In the genomic region with DNA sequence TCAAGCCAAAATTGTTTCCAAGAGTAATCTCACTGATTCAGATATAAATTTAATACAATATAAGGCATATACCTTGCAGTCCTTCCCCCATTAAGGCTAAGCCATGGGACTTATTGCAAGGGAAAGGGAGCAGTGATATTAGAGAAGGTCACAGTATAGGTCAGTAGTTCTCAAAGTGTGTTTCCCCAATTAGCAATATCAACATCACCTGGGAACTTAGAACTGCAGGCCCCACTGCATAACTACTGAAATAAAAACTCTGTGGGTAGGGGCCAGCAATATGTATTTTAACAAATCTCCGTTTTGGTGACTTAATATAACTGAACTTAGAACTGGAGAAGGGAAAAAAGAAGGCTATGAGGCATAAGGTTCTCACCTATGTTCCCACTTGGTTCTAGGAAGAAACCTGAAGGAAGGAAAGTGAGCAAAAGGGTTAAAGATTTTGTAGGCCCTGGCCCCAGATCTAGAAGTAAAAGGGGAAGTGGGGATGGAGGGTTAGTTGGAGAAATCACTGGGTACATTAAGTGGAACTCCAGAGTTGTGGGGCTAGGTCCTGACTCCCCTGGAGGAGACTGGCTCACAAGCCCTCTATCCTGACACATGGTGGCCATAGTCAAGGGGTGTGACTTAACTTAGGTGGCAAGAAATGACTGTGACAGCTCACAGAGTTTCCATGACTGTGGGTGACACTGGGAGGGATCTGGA, we compare ENCODE assay signal across 18 cellular contexts. TPM values are rescaled to one million over a fixed set of nuclear protein-coding genes. Genes with fewer than 3 reads are reported as not detected.
DNase-seq lines count a peak whose midpoint lies in the region; ATAC-seq and FAIRE-seq lines count a peak whose summit lies in the region.
"Had no signal": no experiment of that assay in that cellular context is flagged by ENCODE, and none has a peak within 500 bp of the region (broad histone marks: within the 10 kb centered on the region; RNA-seq: fewer than 3 reads in every experiment).

No MANE protein-coding gene starts in this region.

- peaks cover 16% of the 10 kb centered on the region for H3K4me1 Mint-ChIP-seq in activated T-cell treated with anti-CD3 and anti-CD28 coated beads, Interleukin-2, amount 50 U/mL, for 24 hours (ENCODE audit: low read depth)
- H3K4me1 Mint-ChIP-seq in T-helper 17 cell = peaks cover 2% of the 10 kb centered on the region

- ATAC-seq in T-helper 17 cell = no peak
- ATAC-seq in GM19467 (IDR thresholded peaks at IDR 0.05; ENCODE audit: unreplicated experiment) = no peak
- ATAC-seq: gastroesophageal sphincter had no signal

- no peaks in the 10 kb centered on the region for H3K9me3 Mint-ChIP-seq in activated T-cell treated with anti-CD3 and anti-CD28 coated beads, Interleukin-2, amount 50 U/mL, for 24 hours
- H3K9me3 Mint-ChIP-seq: activated CD4-positive, alpha-beta memory T cell treated with anti-CD3 and anti-CD28 coated beads for 36 hours had no signal

- H3K27ac Mint-ChIP-seq in activated T-cell treated with anti-CD3 and anti-CD28 coated beads, Interleukin-2, amount 50 U/mL, for 24 hours = peak overlapping the region; percentile 6
- peak overlapping the region; percentile 19 for H3K27ac Mint-ChIP-seq in T-helper 17 cell
- H3K27ac Mint-ChIP-seq: activated CD4-positive, alpha-beta memory T cell treated with anti-CD3 and anti-CD28 coated beads for 36 hours had no signal

- peaks cover 20% of the 10 kb centered on the region for H3K36me3 Mint-ChIP-seq in activated T-cell treated with anti-CD3 and anti-CD28 coated beads, Interleukin-2, amount 50 U/mL, for 24 hours (ENCODE audit: low read depth)
- no peaks in the 10 kb centered on the region for H3K36me3 Mint-ChIP-seq in T-helper 17 cell (ENCODE audit: low read depth)

- no peaks in the 10 kb centered on the region for H3K9me3 ChIP-seq in T-helper 17 cell (ENCODE audit: control insufficient read depth, low read length, poor library complexity, severe bottlenecking)
- H3K9me3 ChIP-seq: gastroesophageal sphincter, right atrium auricular region had no signal

- H3K27me3 Mint-ChIP-seq in activated T-cell treated with anti-CD3 and anti-CD28 coated beads, Interleukin-2, amount 50 U/mL, for 24 hours = no peaks in the 10 kb centered on the region
- H3K27me3 Mint-ChIP-seq in T-helper 17 cell = peaks cover 20% of the 10 kb centered on the region
- H3K27me3 Mint-ChIP-seq: CD4-positive, CD25-positive, alpha-beta regulatory T cell had no signal

- H3K4me3 Mint-ChIP-seq in activated T-cell treated with anti-CD3 and anti-CD28 coated beads, Interleukin-2, amount 50 U/mL, for 24 hours = no peak overlapping the region
- H3K4me3 Mint-ChIP-seq in T-helper 17 cell = no peak overlapping the region
- H3K4me3 Mint-ChIP-seq: activated CD4-positive, alpha-beta memory T cell treated with anti-CD3 and anti-CD28 coated beads for 36 hours; CD4-positive, CD25-positive, alpha-beta regulatory T cell had no signal

- FAIRE-seq in HTR-8/SVneo (lab: Jason Lieb, UNC) = peak; percentile 59
- FAIRE-seq: H54 had no signal

- no peak for DNase-seq in activated T-cell treated with anti-CD3 and anti-CD28 coated beads, Interleukin-2, amount 50 U/mL, for 24 hours
- DNase-seq in activated T-cell treated with anti-CD3 and anti-CD28 coated beads, Interleukin-2, amount 50 U/mL, for 1 hour = no peak
- DNase-seq in HTR-8/SVneo (ENCODE audit: insufficient read length, low spot score) (no peak), T-helper 17 cell (no peak), midbrain (lab: John Stamatoyannopoulos, UW) (no peak)
- DNase-seq in stimulated activated CD8-positive, alpha-beta memory T cell treated with anti-CD3 and anti-CD28 coated beads, Interleukin-4, amount 100 ng/mL, for 48 hours = peak; percentile 26
- DNase-seq in activated effector memory CD4-positive, alpha-beta T cell treated with anti-CD3 and anti-CD28 coated beads, Interleukin-2, amount 50 U/mL, for 16 hours = no peak
- DNase-seq: activated CD4-positive, alpha-beta memory T cell treated with anti-CD3 and anti-CD28 coated beads for 36 hours; CD4-positive, CD25-positive, alpha-beta regulatory T cell; NCI-H1417 treated with DMSO at 0.1 percent for 48 hours; NCI-H524 treated with DMSO at 0.1 percent for 48 hours; occipital lobe; RPMI8226; SW 1271 had no signal

RNA-seq across cellular contexts. Expression of a gene that starts 40.7 kb away (rescaled TPM):
- 10 to 100 TPM; 22.7 to 27.9 TPM for total RNA-seq in T-helper 17 cell
